Comparison of ENCODE assay signal across 8 cellular contexts in genomic region chr5:14035859-14036440, GRCh38.
DNase-seq lines count a peak whose midpoint lies in the region; ATAC-seq and TF ChIP-seq lines count a peak whose summit lies in the region.

No MANE protein-coding gene starts in this region.

- peak overlapping the region; percentile 64 for H3K27ac Mint-ChIP-seq in nephron progenitor cell

- peak overlapping the region; percentile 98 for H3K27ac ChIP-seq in PC-9
- H3K27ac ChIP-seq in esophagus squamous epithelium, result peak overlapping the region; percentile 11 to 77 (median 56)

- H3K4me1 ChIP-seq in PC-9 (replicated peaks; ENCODE audit: insufficient read depth) (peaks cover 83% of the 10 kb centered on the region), esophagus squamous epithelium (peaks cover 19 to 45% (median 24%) of the 10 kb centered on the region in 3 donors)

- H3F3A ChIP-seq in PC-9 (ENCODE audit: insufficient read depth, low read depth), result peaks cover 61% of the 10 kb centered on the region

- H3K9me3 Mint-ChIP-seq in nephron progenitor cell, result peaks cover 4% of the 10 kb centered on the region

- in situ Hi-C loops in ACHN (cut with HindIII; ENCODE audit: low pct_ligation_motif_present, low pct_unique_long_range_greater_than_20kb, low sequenced_read_pairs), result no loop called here

- H3K4me3 ChIP-seq in H7 (ENCODE audit: insufficient read depth, low read depth, low read length), result no peak overlapping the region
- H3K4me3 ChIP-seq in PC-9, result peak overlapping the region; percentile 18; the same call in 1 of the 2 replicates
- peak overlapping the region in 2 of 4 donors; percentile 22 to 36 for H3K4me3 ChIP-seq in esophagus squamous epithelium

- ATAC-seq in HG02759 (IDR thresholded peaks at IDR 0.05; ENCODE audit: unreplicated experiment), result no peak
- no peak for ATAC-seq in HG03175 (IDR thresholded peaks at IDR 0.05; ENCODE audit: unreplicated experiment)
- ATAC-seq in HG03045 (IDR thresholded peaks at IDR 0.05; ENCODE audit: unreplicated experiment), result no peak

- DNase-seq in ACHN, result peak; percentile 98
- DNase-seq in H7, result peak; percentile 38
- peak; percentile 94 to 100 for DNase-seq in PC-9
- no peak for DNase-seq in esophagus squamous epithelium (lab: John Stamatoyannopoulos, UW)
- DNase-seq in nephron progenitor cell, result no peak

- intact Hi-C loops in PC-9 (cut with micrococcal nuclease; ENCODE audit: unreplicated experiment), result loop anchor here (1.0 to 5.0 kb wide), 13 partner anchors 10 to 456 kb away; no protein-coding TSS in a partner anchor
- intact Hi-C loops in esophagus squamous epithelium (cut with DNase I), result no loop called here

- peak overlapping the region; percentile 76 for H3K4me2 ChIP-seq in PC-9

- peaks cover 4% of the 10 kb centered on the region for H3K27me3 Mint-ChIP-seq in nephron progenitor cell (ENCODE audit: low read depth, poor library complexity)

- H3K9me3 ChIP-seq in PC-9 (ENCODE audit: insufficient read depth, low read depth), result no peaks in the 10 kb centered on the region
- H3K9me3 ChIP-seq in esophagus squamous epithelium, result no peaks in the 10 kb centered on the region

- peak overlapping the region; percentile 8 for H3K4me3 Mint-ChIP-seq in nephron progenitor cell

- no peaks in the 10 kb centered on the region for H4K20me1 ChIP-seq in PC-9 (ENCODE audit: insufficient read depth)

- no peak overlapping the region for H2AFZ ChIP-seq in PC-9

- no peak for TF ChIP-seq POLR2A in esophagus squamous epithelium (IDR thresholded peaks at IDR 0.05)

- no peak for TF ChIP-seq CTCF in PC-9 (conservative IDR thresholded peaks at IDR 0.05)
- no peak for TF ChIP-seq CTCF in esophagus squamous epithelium (IDR thresholded peaks at IDR 0.05)
- no peak for TF ChIP-seq CTCF in nephron progenitor cell (IDR thresholded peaks at IDR 0.05)

- peaks cover 54% of the 10 kb centered on the region for H3K4me1 Mint-ChIP-seq in nephron progenitor cell

- POLR2A ChIA-PET in PC-9 (lab: Charles Lee; ENCODE audit: unreplicated experiment), result interaction anchor here (0.5 to 1.8 kb wide), 16 partner anchors 10 to 690 kb away, joined by 3 to 17 read pairs (median 4); no protein-coding TSS in a partner anchor

- WGBS in esophagus squamous epithelium, 2 donors, result 0 to 1% methylated on average over 9 of the region's 9 CpGs

- H3K36me3 Mint-ChIP-seq in nephron progenitor cell (ENCODE audit: low read depth), result no peaks in the 10 kb centered on the region

- H3K27me3 ChIP-seq in H7 (ENCODE audit: control insufficient read depth, insufficient read depth, low read length) (no peaks in the 10 kb centered on the region; the same call in 1 of the 2 replicates), PC-9 (ENCODE audit: insufficient read depth, low read depth) (no peaks in the 10 kb centered on the region), esophagus squamous epithelium (peaks cover 0 to 6% (median 0%) of the 10 kb centered on the region in 4 donors)

- H3K36me3 ChIP-seq in H7 (replicated peaks; ENCODE audit: control insufficient read depth, insufficient read depth, low read length) (no peaks in the 10 kb centered on the region), PC-9 (ENCODE audit: low read depth) (no peaks in the 10 kb centered on the region), esophagus squamous epithelium (no peaks in the 10 kb centered on the region)

- no peaks in the 10 kb centered on the region for H3K9me2 ChIP-seq in PC-9 (ENCODE audit: insufficient read depth)

- no TSS peak for BruUV-seq in PC-9 (replicated peaks; lab: Mats Ljungman, UMichigan)

- CTCF ChIA-PET in PC-9 (lab: Charles Lee), result interaction anchor here (0.7 to 2.0 kb wide), 2 partner anchors 74 to 234 kb away, joined by 3 to 13 read pairs; no protein-coding TSS in a partner anchor

- peaks cover 8% of the 10 kb centered on the region; the same call in 1 of the 2 replicates for H3K79me2 ChIP-seq in PC-9 (ENCODE audit: low read depth)

Comparison
In these comparisons a context has a peak if more than half of its experiments do, and no peak if none do; other contexts are left out.
1. DNase-seq: peak in ACHN (single experiment), H7 (single experiment) and PC-9 (2 of 2); none in esophagus squamous epithelium (single experiment) and nephron progenitor cell (single experiment).